Comparison of ENCODE assay signal across 23 cellular contexts in genomic region chr11:65599216-65599954, GRCh38. TPM values are rescaled to one million over a fixed set of nuclear protein-coding genes. Genes with fewer than 3 reads are reported as not detected.
"Had no signal": no experiment of that assay in that cellular context is flagged by ENCODE, and none has a peak within 500 bp of the region (broad histone marks: within the 10 kb centered on the region; RNA-seq: fewer than 3 reads in every experiment).

No MANE protein-coding gene starts in this region.

- H3K4me1 Mint-ChIP-seq: mesothelial cell of epicardium had no signal

- ATAC-seq: esophagus mucosa, gastrocnemius medialis, left lung, lower lobe of right lung, natural killer cell, psoas muscle had no signal

- H3K9me3 ChIP-seq: gastrocnemius medialis, left lung, lower lobe of right lung, psoas muscle, sigmoid colon, stomach, thoracic aorta had no signal

- H3K9me3 Mint-ChIP-seq: memory B cell, mesothelial cell of epicardium, natural killer cell had no signal

- H3K27ac ChIP-seq: gastrocnemius medialis, left lung, lower lobe of right lung, psoas muscle, sigmoid colon, skin epidermis, stomach, thoracic aorta had no signal

- H3K36me3 Mint-ChIP-seq: natural killer cell had no signal

- H3K27me3 ChIP-seq: dorsolateral prefrontal cortex, gastrocnemius medialis, left lung, sigmoid colon, stomach had no signal

- DNase-seq: cortex of kidney; dorsolateral prefrontal cortex; effector CD8-positive, alpha-beta T cell; gastrocnemius medialis; islet precursor cell; left lung; lower lobe of right lung; natural killer cell; psoas muscle; sigmoid colon; stimulated activated CD4-positive, alpha-beta T cell treated with anti-CD3 and anti-CD28 coated beads, Interleukin-2, amount 100 ng/mL, for 24 hours; stimulated activated CD4-positive, alpha-beta T cell treated with anti-CD3 and anti-CD28 coated beads, Interleukin-4, amount 100 ng/mL, for 4 hours; stimulated activated naive CD4-positive, alpha-beta T cell; stomach; substantia nigra; trophoblast cell had no signal

- H3K27me3 Mint-ChIP-seq: memory B cell had no signal

- H3K4me3 Mint-ChIP-seq: memory B cell, mesothelial cell of epicardium, natural killer cell had no signal

- H3K27ac Mint-ChIP-seq: memory B cell, mesothelial cell of epicardium, natural killer cell had no signal

- H3K4me3 ChIP-seq: dorsolateral prefrontal cortex, gastrocnemius medialis, left lung, lower lobe of right lung, psoas muscle, sigmoid colon, skin epidermis, stomach, thoracic aorta had no signal

RNA-seq across cellular contexts. Expression of gene KCNK7, which starts 3.8 kb away (rescaled TPM):
- total RNA-seq: fibroblast of lung, myocyte had no signal
- polyA plus RNA-seq: fibroblast of lung had no signal
